In the genomic region with DNA sequence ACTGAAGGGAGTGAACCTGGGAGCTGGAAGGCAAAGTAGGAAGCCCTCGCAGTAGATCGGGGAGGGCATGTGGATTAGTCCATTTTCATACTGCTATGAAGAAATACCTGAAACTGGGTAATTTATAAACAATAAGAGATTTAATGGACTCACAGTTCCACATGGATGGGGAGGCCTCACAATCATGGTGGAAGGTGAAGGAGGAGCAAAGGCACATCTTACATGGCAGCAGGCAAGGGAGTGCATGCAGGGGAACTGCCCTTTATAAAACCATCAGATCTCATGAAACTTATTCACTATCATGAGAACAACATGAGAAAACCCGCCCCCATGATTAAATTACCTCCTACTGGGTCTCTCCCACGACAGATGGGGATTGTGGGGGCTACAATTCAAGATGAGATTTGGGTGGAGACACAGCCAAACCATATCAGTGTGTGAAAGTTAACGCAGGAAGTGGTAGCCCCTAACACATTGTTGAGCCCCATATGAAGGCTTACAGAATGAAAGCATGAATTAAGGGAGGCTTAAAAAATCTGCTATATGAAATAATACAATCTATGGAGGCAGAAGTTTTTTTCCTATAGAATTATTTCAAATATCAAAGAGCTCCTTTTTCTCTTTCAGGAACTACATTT, we compare ENCODE assay signal across 8 cellular contexts. TPM values are rescaled to one million over a fixed set of nuclear protein-coding genes. Genes with fewer than 3 reads are reported as not detected.
"Had no signal": no experiment of that assay in that cellular context is flagged by ENCODE, and none has a peak within 500 bp of the region (broad histone marks: within the 10 kb centered on the region; RNA-seq: fewer than 3 reads in every experiment).

No MANE protein-coding gene starts in this region.

RNA-seq across cellular contexts. Expression of a gene that starts 15.5 kb away (rescaled TPM):
- total RNA-seq: LHCN-M2, MCF 10A, NCI-H460, PC-9, Right ventricle myocardium inferior, RPMI7951, SJCRH30, SK-MEL-5 had no signal
